In genomic region chr11:74980627-74981026, GRCh38 we compare ENCODE assay signal across 15 cellular contexts. TPM values are rescaled to one million over a fixed set of nuclear protein-coding genes. Genes with fewer than 3 reads are reported as not detected.
DNase-seq lines count a peak whose midpoint lies in the region; ATAC-seq, FAIRE-seq and TF ChIP-seq lines count a peak whose summit lies in the region.
"Had no signal": no experiment of that assay in that cellular context is flagged by ENCODE, and none has a peak within 500 bp of the region (broad histone marks: within the 10 kb centered on the region; RNA-seq: fewer than 3 reads in every experiment).

No MANE protein-coding gene starts in this region.

- H3K9me3 ChIP-seq in Karpas-422 (ENCODE audit: low read length) (no peaks in the 10 kb centered on the region), left lung (no peaks in the 10 kb centered on the region), HepG2 (ENCODE audit: low read length) (no peaks in the 10 kb centered on the region)

- no peaks in the 10 kb centered on the region for H3K27me3 Mint-ChIP-seq in CD14-positive monocyte (ENCODE audit: low read depth in 3 of 3)
- H3K27me3 Mint-ChIP-seq: B cell had no signal

- in situ Hi-C loops in HepG2 (cut with HindIII; ENCODE audit: extremely low pct_ligation_motif_present, low pct_unique_long_range_greater_than_20kb): no loop called here

- H3K27ac ChIP-seq in Karpas-422 (ENCODE audit: low read length) (peak overlapping the region; percentile 3; the same call in 1 of the 2 replicates), left lung (no peak overlapping the region), HepG2 (ENCODE audit: extremely low read length, insufficient read depth, low read length) (no peak overlapping the region)

- H3K27me3 ChIP-seq in Karpas-422 (ENCODE audit: low read length) (no peaks in the 10 kb centered on the region), left lung (no peaks in the 10 kb centered on the region), HepG2 (ENCODE audit: control insufficient read depth in 1 of 2, insufficient read depth in 2 of 2, low read length in 2 of 2) (no peaks in the 10 kb centered on the region)

- no peak for DNase-seq in CD14-positive monocyte (ENCODE audit: low spot score)
- peak; percentile 37 for DNase-seq in Karpas-422
- peak; percentile 60 for DNase-seq in SKM-1 treated with dmso at 0.1 percent for 144 hours (lab: John Stamatoyannopoulos, UW; ENCODE audit: unreplicated experiment)
- no peak for DNase-seq in left lung
- DNase-seq in DMS114 treated with DMSO at 0.1 percent for 48 hours (lab: John Stamatoyannopoulos, UW; ENCODE audit: unreplicated experiment): no peak
- no peak for DNase-seq in activated naive CD4-positive, alpha-beta T cell treated with Interleukin-2 at 50 U/mL for 16 hours
- DNase-seq in HepG2 (ENCODE audit: low spot score): no peak
- DNase-seq: H9, NCI-H1105, NCI-H187, NCI-H510A, NCI-H82, SHP77 treated with DMSO at 0.1 percent for 48 hours had no signal

- TF ChIP-seq CTCF in CD14-positive monocyte (IDR thresholded peaks at IDR 0.05) (no peak), left lung (IDR thresholded peaks at IDR 0.05) (no peak), HepG2 (CRISPR knock-in tag; IDR thresholded peaks at IDR 0.05) (no peak)

- ATAC-seq in left lung (peak; percentile 50), HepG2 (no peak)

- peak overlapping the region; percentile 12 to 89 (median 67) for H3K27ac Mint-ChIP-seq in CD14-positive monocyte
- H3K27ac Mint-ChIP-seq: B cell, H9 had no signal

- H3K36me3 ChIP-seq in Karpas-422 (ENCODE audit: insufficient read depth, low read length) (peaks cover 40% of the 10 kb centered on the region), left lung (peaks cover 0 to 47% of the 10 kb centered on the region in 2 donors), HepG2 (replicated peaks in 1 of 2; ENCODE audit: control insufficient read depth in 1 of 2, insufficient read depth in 2 of 2, low read length in 2 of 2) (peaks cover 8 to 19% of the 10 kb centered on the region in 2 experiments; a peak in 4 of 5 replicates)

- TF ChIP-seq EP300 in HepG2 (IDR thresholded peaks at IDR 0.05; ENCODE audit: low read depth in 2 of 2, low read length in 2 of 2) (no peak), HepG2 (CRISPR knock-in tag; IDR thresholded peaks at IDR 0.05; ENCODE audit: borderline replicate concordance) (no peak)

- H2AFZ ChIP-seq in Karpas-422 (ENCODE audit: low read length) (no peak overlapping the region), HepG2 (ENCODE audit: low read length) (no peak overlapping the region)

- no peaks in the 10 kb centered on the region for H4K20me1 ChIP-seq in Karpas-422 (ENCODE audit: insufficient read depth, low read depth, low read length)
- H4K20me1 ChIP-seq in HepG2 (ENCODE audit: insufficient read depth, low read length): no peaks in the 10 kb centered on the region

- POLR2A ChIA-PET in HepG2 (lab: Yijun Ruan, JAX): no interaction called here

- H3K4me3 Mint-ChIP-seq in CD14-positive monocyte: no peak overlapping the region
- H3K4me3 Mint-ChIP-seq: B cell, H9 had no signal

- no peaks in the 10 kb centered on the region for H3K9me3 Mint-ChIP-seq in CD14-positive monocyte
- H3K9me3 Mint-ChIP-seq: H9 had no signal

- intact Hi-C loops in CD14-positive monocyte (cut with micrococcal nuclease): loop anchor here in 1 of 2 donors (5.0 kb wide), 1 partner anchor 33 kb away; the partner anchor contains the start of genes SPCS2 and XRRA1
- intact Hi-C loops in left lung (cut with DNase I): no loop called here
- intact Hi-C loops in HepG2 (cut with micrococcal nuclease; ENCODE audit: unreplicated experiment): no loop called here

- no TSS peak for BruUV-seq in HepG2 (replicated peaks; lab: Mats Ljungman, UMichigan)

- H3K79me2 ChIP-seq in Karpas-422 (ENCODE audit: low read length): peaks cover 12% of the 10 kb centered on the region
- no peaks in the 10 kb centered on the region for H3K79me2 ChIP-seq in HepG2 (ENCODE audit: insufficient read depth, low read length)

- no peak for TF ChIP-seq POLR2A in HepG2 (IDR thresholded peaks at IDR 0.05; ENCODE audit: insufficient read depth in 1 of 2, low read depth in 2 of 2, low read length in 2 of 2)

- no peaks in the 10 kb centered on the region for H3K4me1 ChIP-seq in Karpas-422 (ENCODE audit: low read length)
- no peaks in the 10 kb centered on the region for H3K4me1 ChIP-seq in left lung
- peaks cover 56% of the 10 kb centered on the region for H3K4me1 ChIP-seq in HepG2 (ENCODE audit: insufficient read depth, low read length)

- H3K4me2 ChIP-seq in Karpas-422 (ENCODE audit: low read depth, low read length, poor library complexity, severe bottlenecking): no peak overlapping the region
- H3K4me2 ChIP-seq in HepG2 (ENCODE audit: low read depth, low read length): no peak overlapping the region

- H3K4me3 ChIP-seq in Karpas-422 (ENCODE audit: low read length) (no peak overlapping the region), left lung (no peak overlapping the region), HepG2 (replicated peaks in 1 of 3; ENCODE audit: insufficient read depth in 1 of 3, low read depth in 2 of 3, low read length in 3 of 3) (no peak overlapping the region)

- TF ChIP-seq RAD21 in HepG2 (CRISPR knock-in tag; IDR thresholded peaks at IDR 0.05): no peak

- no peaks in the 10 kb centered on the region for H3K9me2 ChIP-seq in Karpas-422 (replicated peaks; ENCODE audit: insufficient read depth, low read length)

- CTCF ChIA-PET in HepG2 (lab: Yijun Ruan, JAX; ENCODE audit: low intra/inter-chr PET ratio, low total read pairs): no interaction called here

- no peak for FAIRE-seq in HepG2 (lab: Jason Lieb, UNC)
- FAIRE-seq: RCC 7860 had no signal

- WGBS in HepG2 (ENCODE audit: low lambda C conversion rate): 96% methylated on average over 2 of the region's 2 CpGs

- no peak overlapping the region for H3K9ac ChIP-seq in Karpas-422 (ENCODE audit: low read length)
- no peak overlapping the region for H3K9ac ChIP-seq in HepG2 (ENCODE audit: insufficient read depth, low read depth, low read length)

- H3K4me1 Mint-ChIP-seq in CD14-positive monocyte: peaks cover 21% of the 10 kb centered on the region
- H3K4me1 Mint-ChIP-seq: H9 had no signal

- peaks cover 23 to 39% of the 10 kb centered on the region in 2 donors for H3K36me3 Mint-ChIP-seq in CD14-positive monocyte

RNA-seq across cellular contexts. Expression of gene NEU3, which starts 8.1 kb away (rescaled TPM):
- polyA plus RNA-seq in CD14-positive monocyte (1 to 10 TPM; 2.3 to 3.9 TPM), HepG2 (2011; rRNA removed) (6.3 and 8.4 TPM in 2 replicates)
- total RNA-seq in Karpas-422 (2014; rRNA removed; shearing (Covaris generic); ENCODE audit: low replicate concordance): 103 and 133 TPM in 2 replicates
- total RNA-seq in left lung (10 to 100 TPM in 1 of 2 donors, 1 to 10 TPM in 1; 9.7 to 12.0 TPM), HepG2 (2016; rRNA removed; fragmentation: Illumina TruSeq; extraction: Trizol) (14.5 and 15.3 TPM in 2 replicates)
- 1.4 and 1.8 TPM in 2 replicates for total RNA-seq in HepG2 (2016; cell fraction: cytosol; rRNA removed; fragmentation: Illumina TruSeq; extraction: Trizol; ENCODE audit: low read depth)
- 13.8 and 14.7 TPM in 2 replicates for total RNA-seq in HepG2 (2016; cell fraction: insoluble cytoplasmic fraction; rRNA removed; fragmentation: Illumina TruSeq; extraction: Trizol)
- 5.1 and 6.4 TPM in 2 replicates for total RNA-seq in HepG2 (2016; cell fraction: membrane; rRNA removed; fragmentation: Illumina TruSeq; extraction: Trizol)
- total RNA-seq in HepG2 (2016; cell fraction: nucleus; rRNA removed; fragmentation: Illumina TruSeq; extraction: Trizol): 15.8 and 18.6 TPM in 2 replicates
- polyA plus RNA-seq in HepG2 (2011; cell fraction: cytosol; rRNA removed): 4.5 and 5.8 TPM in 2 replicates
- polyA plus RNA-seq in HepG2 (2011; cell fraction: nucleus; rRNA removed): 15.0 and 15.9 TPM in 2 replicates
- polyA plus RNA-seq in HepG2 (2012): 4.6 and 5.0 TPM in 2 replicates
- 0.83 and 0.93 TPM in 2 replicates for polyA plus RNA-seq in HepG2 (2016; cell fraction: cytosol; fragmentation: Illumina TruSeq; extraction: Trizol; ENCODE audit: low read depth)
- 6.0 and 6.9 TPM in 2 replicates for polyA plus RNA-seq in HepG2 (2016; cell fraction: insoluble cytoplasmic fraction; fragmentation: Illumina TruSeq; extraction: Trizol; ENCODE audit: low read depth)
- 2.0 and 3.0 TPM in 2 replicates for polyA plus RNA-seq in HepG2 (2016; cell fraction: membrane; fragmentation: Illumina TruSeq; extraction: Trizol; ENCODE audit: low read depth)
- 15.9 and 16.7 TPM in 2 replicates for polyA plus RNA-seq in HepG2 (2016; cell fraction: nucleus; fragmentation: Illumina TruSeq; extraction: Trizol; ENCODE audit: insufficient read depth, low read depth)
- 23.2 and 42.9 TPM in 2 replicates for polyA minus RNA-seq in HepG2 (2011; rRNA and poly(A)+ RNA removed; ENCODE audit: low replicate concordance)
- polyA minus RNA-seq in HepG2 (2011; cell fraction: cytosol; rRNA and poly(A)+ RNA removed): 9.1 and 9.8 TPM in 2 replicates
- 14.9 and 23.2 TPM in 2 replicates for polyA minus RNA-seq in HepG2 (2011; cell fraction: nucleus; rRNA and poly(A)+ RNA removed)

RNA-seq across cellular contexts. Expression of gene SPCS2, which starts 31.6 kb away (rescaled TPM):
- polyA plus RNA-seq in CD14-positive monocyte (100 to 1,000 TPM; 150 to 185 TPM), HepG2 (2011; rRNA removed) (134 and 142 TPM in 2 replicates)
- 33.2 and 91.5 TPM in 2 replicates for total RNA-seq in Karpas-422 (2014; rRNA removed; shearing (Covaris generic); ENCODE audit: low replicate concordance)
- total RNA-seq in left lung (100 to 1,000 TPM; 173 to 231 TPM), HepG2 (2016; rRNA removed; fragmentation: Illumina TruSeq; extraction: Trizol) (83.4 and 87.3 TPM in 2 replicates)
- total RNA-seq in HepG2 (2016; cell fraction: cytosol; rRNA removed; fragmentation: Illumina TruSeq; extraction: Trizol; ENCODE audit: low read depth): 17.4 and 19.6 TPM in 2 replicates
- 79.8 and 98.6 TPM in 2 replicates for total RNA-seq in HepG2 (2016; cell fraction: insoluble cytoplasmic fraction; rRNA removed; fragmentation: Illumina TruSeq; extraction: Trizol)
- total RNA-seq in HepG2 (2016; cell fraction: membrane; rRNA removed; fragmentation: Illumina TruSeq; extraction: Trizol): 31.5 and 40.9 TPM in 2 replicates
- total RNA-seq in HepG2 (2016; cell fraction: nucleus; rRNA removed; fragmentation: Illumina TruSeq; extraction: Trizol): 82.3 and 97.7 TPM in 2 replicates
- polyA plus RNA-seq in HepG2 (2011; cell fraction: cytosol; rRNA removed): 38.6 and 68.5 TPM in 2 replicates
- 26.0 and 33.3 TPM in 2 replicates for polyA plus RNA-seq in HepG2 (2011; cell fraction: nucleus; rRNA removed)
- polyA plus RNA-seq in HepG2 (2012): 126 and 129 TPM in 2 replicates
- polyA plus RNA-seq in HepG2 (2016; cell fraction: cytosol; fragmentation: Illumina TruSeq; extraction: Trizol; ENCODE audit: low read depth): 54.6 and 56.5 TPM in 2 replicates
- polyA plus RNA-seq in HepG2 (2016; cell fraction: insoluble cytoplasmic fraction; fragmentation: Illumina TruSeq; extraction: Trizol; ENCODE audit: low read depth): 205 and 218 TPM in 2 replicates
- polyA plus RNA-seq in HepG2 (2016; cell fraction: membrane; fragmentation: Illumina TruSeq; extraction: Trizol; ENCODE audit: low read depth): 66.1 and 67.5 TPM in 2 replicates
- 331 and 344 TPM in 2 replicates for polyA plus RNA-seq in HepG2 (2016; cell fraction: nucleus; fragmentation: Illumina TruSeq; extraction: Trizol; ENCODE audit: insufficient read depth, low read depth)
- 26.1 and 46.7 TPM in 2 replicates for polyA minus RNA-seq in HepG2 (2011; rRNA and poly(A)+ RNA removed; ENCODE audit: low replicate concordance)
- 27.0 and 42.4 TPM in 2 replicates for polyA minus RNA-seq in HepG2 (2011; cell fraction: cytosol; rRNA and poly(A)+ RNA removed)
- polyA minus RNA-seq in HepG2 (2011; cell fraction: nucleus; rRNA and poly(A)+ RNA removed): 14.4 and 69.1 TPM in 2 replicates

RNA-seq across cellular contexts. Expression of gene XRRA1, which starts 31.7 kb away (rescaled TPM):
- polyA plus RNA-seq in CD14-positive monocyte: 1 to 10 TPM; 3.5 to 3.6 TPM
- total RNA-seq in Karpas-422 (2014; rRNA removed; shearing (Covaris generic); ENCODE audit: low replicate concordance): 29.7 and 56.3 TPM in 2 replicates
- total RNA-seq in left lung: 10 to 100 TPM; 11.7 to 19.8 TPM
- total RNA-seq in HepG2 (2016; rRNA removed; fragmentation: Illumina TruSeq; extraction: Trizol): 9.9 and 10.5 TPM in 2 replicates
- total RNA-seq in HepG2 (2016; cell fraction: cytosol; rRNA removed; fragmentation: Illumina TruSeq; extraction: Trizol; ENCODE audit: low read depth): 2.4 and 2.9 TPM in 2 replicates
- total RNA-seq in HepG2 (2016; cell fraction: insoluble cytoplasmic fraction; rRNA removed; fragmentation: Illumina TruSeq; extraction: Trizol): 8.8 and 9.7 TPM in 2 replicates
- 3.8 and 4.3 TPM in 2 replicates for total RNA-seq in HepG2 (2016; cell fraction: membrane; rRNA removed; fragmentation: Illumina TruSeq; extraction: Trizol)
- 29.9 and 30.0 TPM in 2 replicates for total RNA-seq in HepG2 (2016; cell fraction: nucleus; rRNA removed; fragmentation: Illumina TruSeq; extraction: Trizol)
- 7.6 and 8.4 TPM in 2 replicates for polyA plus RNA-seq in HepG2 (2011; rRNA removed)
- polyA plus RNA-seq in HepG2 (2011; cell fraction: cytosol; rRNA removed): 4.8 and 5.6 TPM in 2 replicates
- 15.9 and 16.0 TPM in 2 replicates for polyA plus RNA-seq in HepG2 (2011; cell fraction: nucleus; rRNA removed)
- polyA plus RNA-seq in HepG2 (2012): 5.4 and 6.6 TPM in 2 replicates
- 0.66 and 0.75 TPM in 2 replicates for polyA plus RNA-seq in HepG2 (2016; cell fraction: cytosol; fragmentation: Illumina TruSeq; extraction: Trizol; ENCODE audit: low read depth)
- polyA plus RNA-seq in HepG2 (2016; cell fraction: insoluble cytoplasmic fraction; fragmentation: Illumina TruSeq; extraction: Trizol; ENCODE audit: low read depth): 5.8 and 6.5 TPM in 2 replicates
- polyA plus RNA-seq in HepG2 (2016; cell fraction: membrane; fragmentation: Illumina TruSeq; extraction: Trizol; ENCODE audit: low read depth): 1.5 and 2.4 TPM in 2 replicates
- polyA plus RNA-seq in HepG2 (2016; cell fraction: nucleus; fragmentation: Illumina TruSeq; extraction: Trizol; ENCODE audit: insufficient read depth, low read depth): 9.2 and 9.4 TPM in 2 replicates
- polyA minus RNA-seq in HepG2 (2011; rRNA and poly(A)+ RNA removed; ENCODE audit: low replicate concordance): 26.3 and 30.3 TPM in 2 replicates
- polyA minus RNA-seq in HepG2 (2011; cell fraction: cytosol; rRNA and poly(A)+ RNA removed): 7.6 and 11.7 TPM in 2 replicates
- polyA minus RNA-seq in HepG2 (2011; cell fraction: nucleus; rRNA and poly(A)+ RNA removed): 43.0 and 48.2 TPM in 2 replicates

Comparison
In these comparisons a context has a peak if more than half of its experiments do, and no peak if none do; other contexts are left out.
1. DNase-seq: peak in Karpas-422 (single experiment) and SKM-1 treated with dmso at 0.1 percent for 144 hours (single experiment); none in CD14-positive monocyte (single experiment), left lung (0 of 2), DMS114 treated with DMSO at 0.1 percent for 48 hours (single experiment), activated naive CD4-positive, alpha-beta T cell treated with Interleukin-2 at 50 U/mL for 16 hours (single experiment) and HepG2 (single experiment).